In genomic region chr20:45821942-45822341, GRCh38 we compare ENCODE assay signal across 21 cellular contexts. TPM values are rescaled to one million over a fixed set of nuclear protein-coding genes. Genes with fewer than 3 reads are reported as not detected.
DNase-seq lines count a peak whose midpoint lies in the region; ATAC-seq, FAIRE-seq and TF ChIP-seq lines count a peak whose summit lies in the region.
"Had no signal": no experiment of that assay in that cellular context is flagged by ENCODE, and none has a peak within 500 bp of the region (broad histone marks: within the 10 kb centered on the region; RNA-seq: fewer than 3 reads in every experiment).

No MANE protein-coding gene starts in this region.

- H2AFZ ChIP-seq in HepG2 (ENCODE audit: low read length) (no peak overlapping the region), PC-3 (ENCODE audit: low read length) (no peak overlapping the region)

- ATAC-seq in HepG2 = no peak
- ATAC-seq in right lobe of liver = no peak
- peak; percentile 82 for ATAC-seq in left colon
- ATAC-seq in PC-3 = no peak
- ATAC-seq in body of pancreas = no peak

- BruUV-seq in HepG2 (replicated peaks; lab: Mats Ljungman, UMichigan) = no TSS peak
- no TSS peak for BruUV-seq in PC-3 (replicated peaks; lab: Mats Ljungman, UMichigan)

- no peak for FAIRE-seq in HepG2 (lab: Jason Lieb, UNC)
- FAIRE-seq: GM12878, GM18507 had no signal

- no peak for TF ChIP-seq EP300 in HepG2 (IDR thresholded peaks at IDR 0.05; ENCODE audit: low read depth in 2 of 2, low read length in 2 of 2)
- TF ChIP-seq EP300 in HepG2 (CRISPR knock-in tag; IDR thresholded peaks at IDR 0.05; ENCODE audit: borderline replicate concordance) = no peak

- H3K9me3 ChIP-seq in HepG2 (ENCODE audit: low read length) = no peaks in the 10 kb centered on the region
- H3K9me3 ChIP-seq in right lobe of liver = no peaks in the 10 kb centered on the region
- no peaks in the 10 kb centered on the region for H3K9me3 ChIP-seq in PC-3 (ENCODE audit: low read length)
- H3K9me3 ChIP-seq in body of pancreas = no peaks in the 10 kb centered on the region
- H3K9me3 ChIP-seq in MG63 = no peaks in the 10 kb centered on the region
- H3K9me3 ChIP-seq: BLaER1 treated with 17β-estradiol and CSF1 and Interleukin-3, amounts not matched to agents 10 nM and 100 nM; SJSA1 had no signal

- CTCF ChIA-PET in HepG2 (lab: Yijun Ruan, JAX; ENCODE audit: low intra/inter-chr PET ratio, low total read pairs) (no interaction called here), PC-3 (lab: Charles Lee) (interaction anchor here (0.6 to 1.2 kb wide), 2 partner anchors 23 to 42 kb away, joined by 3 to 5 read pairs; no protein-coding TSS in a partner anchor)

- TF ChIP-seq POLR2A in HepG2 (IDR thresholded peaks at IDR 0.05; ENCODE audit: insufficient read depth in 1 of 2, low read depth in 2 of 2, low read length in 2 of 2) = no peak
- TF ChIP-seq POLR2A in right lobe of liver (IDR thresholded peaks at IDR 0.05) = no peak
- TF ChIP-seq POLR2A in body of pancreas (IDR thresholded peaks at IDR 0.05) = no peak

- 6% methylated on average over 2 of the region's 2 CpGs for WGBS in HepG2 (ENCODE audit: low lambda C conversion rate)
- 81% methylated on average over 2 of the region's 2 CpGs for WGBS in right lobe of liver (ENCODE audit: insufficient coverage, low coverage, low lambda C conversion rate, missing lambda C conversion rate)
- 50 to 54% methylated on average over 2 of the region's 2 CpGs for WGBS in body of pancreas, 2 donors

- H3K9ac ChIP-seq in HepG2 (ENCODE audit: insufficient read depth, low read depth, low read length) (no peak overlapping the region), PC-3 (ENCODE audit: low read length) (no peak overlapping the region)
- H3K9ac ChIP-seq: BLaER1 treated with 17β-estradiol and CSF1 and Interleukin-3, amounts not matched to agents 10 nM and 100 nM had no signal

- H3K4me3 ChIP-seq in HepG2 (replicated peaks in 1 of 3; ENCODE audit: insufficient read depth in 1 of 3, low read depth in 2 of 3, low read length in 3 of 3) = no peak overlapping the region
- H3K4me3 ChIP-seq in right lobe of liver = no peak overlapping the region
- H3K4me3 ChIP-seq in PC-3 (ENCODE audit: low read length) = no peak overlapping the region
- H3K4me3 ChIP-seq in body of pancreas = no peak overlapping the region
- H3K4me3 ChIP-seq in MG63 = no peak overlapping the region
- H3K4me3 ChIP-seq: GM12878, SJSA1 had no signal

- H3F3A ChIP-seq in PC-3 (ENCODE audit: low read length, unreplicated experiment) = no peaks in the 10 kb centered on the region

- H3K27ac ChIP-seq in HepG2 (ENCODE audit: extremely low read length, insufficient read depth, low read length) (no peak overlapping the region), right lobe of liver (no peak overlapping the region), PC-3 (ENCODE audit: low read length) (no peak overlapping the region), body of pancreas (no peak overlapping the region)
- H3K27ac ChIP-seq: BLaER1 treated with 17β-estradiol and CSF1 and Interleukin-3, amounts not matched to agents 10 nM and 100 nM; SJSA1 had no signal

- H3K79me2 ChIP-seq in HepG2 (ENCODE audit: insufficient read depth, low read length) (no peaks in the 10 kb centered on the region), PC-3 (ENCODE audit: low read length) (no peaks in the 10 kb centered on the region)

- H4K20me1 ChIP-seq in HepG2 (ENCODE audit: insufficient read depth, low read length) = no peaks in the 10 kb centered on the region
- H4K20me1 ChIP-seq in PC-3 (ENCODE audit: low read length) = peaks cover 1% of the 10 kb centered on the region; the same call in 1 of the 2 replicates

- H3K4me2 ChIP-seq in HepG2 (ENCODE audit: low read depth, low read length) (no peak overlapping the region), PC-3 (ENCODE audit: low read length) (no peak overlapping the region)

- POLR2A ChIA-PET in HepG2 (lab: Yijun Ruan, JAX) (interaction anchor here (0.5 to 1.6 kb wide), 2 partner anchors 59 to 146 kb away, joined by 3 read pairs; partner anchors contain the start of gene ZSWIM1), PC-3 (lab: Charles Lee; ENCODE audit: unreplicated experiment) (no interaction called here)

- H3K9me2 ChIP-seq in PC-3 (replicated peaks; ENCODE audit: low read length) = no peaks in the 10 kb centered on the region

- no peak for TF ChIP-seq CTCF in HepG2 (CRISPR knock-in tag; IDR thresholded peaks at IDR 0.05)
- no peak for TF ChIP-seq CTCF in right lobe of liver (IDR thresholded peaks at IDR 0.05)
- no peak for TF ChIP-seq CTCF in PC-3 (conservative IDR thresholded peaks at IDR 0.05; ENCODE audit: low read depth, low read length)
- TF ChIP-seq CTCF in body of pancreas (IDR thresholded peaks at IDR 0.05) = no peak

- H3K4me1 ChIP-seq in HepG2 (ENCODE audit: insufficient read depth, low read length) = peaks cover 40% of the 10 kb centered on the region
- H3K4me1 ChIP-seq in right lobe of liver = no peaks in the 10 kb centered on the region
- peaks cover 16% of the 10 kb centered on the region; the same call in 1 of the 2 replicates for H3K4me1 ChIP-seq in PC-3 (ENCODE audit: insufficient read depth, low read length)
- peaks cover 18% of the 10 kb centered on the region for H3K4me1 ChIP-seq in body of pancreas

- H3K36me3 ChIP-seq in HepG2 (replicated peaks in 1 of 2; ENCODE audit: control insufficient read depth in 1 of 2, insufficient read depth in 2 of 2, low read length in 2 of 2) (no peaks in the 10 kb centered on the region), right lobe of liver (no peaks in the 10 kb centered on the region), PC-3 (ENCODE audit: low read depth, low read length) (peaks cover 1% of the 10 kb centered on the region), body of pancreas (replicated peaks in 1 of 2; ENCODE audit: insufficient read depth in 1 of 2, low read depth in 2 of 2) (no peaks in the 10 kb centered on the region), MG63 (peaks cover 13% of the 10 kb centered on the region)

- peak; percentile 7 for DNase-seq in NCI-H1105 treated with DMSO at 0.1 percent for 48 hours (lab: John Stamatoyannopoulos, UW)
- DNase-seq in NCI-H1105 (lab: John Stamatoyannopoulos, UW) = no peak
- DNase-seq in HepG2 (ENCODE audit: low spot score) = no peak
- no peak for DNase-seq in right lobe of liver
- DNase-seq in left colon = peak; percentile 42 to 57
- no peak for DNase-seq in PC-3
- DNase-seq in body of pancreas = no peak
- no peak for DNase-seq in MG63
- DNase-seq: 8988T, DMS153, H7, KBM-7, NCI-H1048, NCI-H1930, NCI-H446 treated with DMSO at 0.1 percent for 48 hours, SW 1271 had no signal

- TF ChIP-seq RAD21 in HepG2 (CRISPR knock-in tag; IDR thresholded peaks at IDR 0.05) = no peak

- H3K27me3 ChIP-seq in HepG2 (ENCODE audit: control insufficient read depth in 1 of 2, insufficient read depth in 2 of 2, low read length in 2 of 2) (no peaks in the 10 kb centered on the region), right lobe of liver (peaks cover 0 to 16% of the 10 kb centered on the region in 2 donors), PC-3 (ENCODE audit: low read length) (no peaks in the 10 kb centered on the region), body of pancreas (peaks cover 0 to 17% of the 10 kb centered on the region in 2 donors), MG63 (no peaks in the 10 kb centered on the region)

- in situ Hi-C loops in HepG2 (cut with HindIII; ENCODE audit: extremely low pct_ligation_motif_present, low pct_unique_long_range_greater_than_20kb) = no loop called here

- intact Hi-C loops in HepG2 (cut with micrococcal nuclease; ENCODE audit: unreplicated experiment) = no loop called here
- intact Hi-C loops in right lobe of liver (cut with DNase I) = loop anchor here in 1 of 2 donors (10.0 kb wide), 1 partner anchor 143 kb away; no protein-coding TSS in a partner anchor
- intact Hi-C loops in left colon (cut with DNase I, micrococcal nuclease) = no loop called here
- intact Hi-C loops in PC-3 (cut with micrococcal nuclease) = no loop called here
- intact Hi-C loops in body of pancreas (cut with DNase I) = no loop called here

RNA-seq across cellular contexts. Expression of gene TNNC2, which starts 5.2 kb away (rescaled TPM):
- total RNA-seq in HepG2 (2016; rRNA removed; fragmentation: Illumina TruSeq; extraction: Trizol) (4.7 and 7.1 TPM in 2 replicates), right lobe of liver (1 to 10 TPM in 1 of 6 experiments, under 1 TPM in 2, not detected in 3; 0.37 to 3.5 (median 0.86) TPM), left colon (1 to 10 TPM; 3.9 to 5.1 TPM), PC-3 (2014; rRNA removed) (not detected in 2 replicates), body of pancreas (not detected)
- 1.9 TPM in 2 replicates for total RNA-seq in HepG2 (2016; cell fraction: cytosol; rRNA removed; fragmentation: Illumina TruSeq; extraction: Trizol; ENCODE audit: low read depth)
- total RNA-seq in HepG2 (2016; cell fraction: insoluble cytoplasmic fraction; rRNA removed; fragmentation: Illumina TruSeq; extraction: Trizol) = 3.9 and 7.3 TPM in 2 replicates
- 1.4 and 2.9 TPM in 2 replicates for total RNA-seq in HepG2 (2016; cell fraction: membrane; rRNA removed; fragmentation: Illumina TruSeq; extraction: Trizol)
- 0.78 and 1.0 TPM in 2 replicates for total RNA-seq in HepG2 (2016; cell fraction: nucleus; rRNA removed; fragmentation: Illumina TruSeq; extraction: Trizol)
- polyA plus RNA-seq in HepG2 (2011; rRNA removed) = 1.8 and 2.5 TPM in 2 replicates
- polyA plus RNA-seq in HepG2 (2011; cell fraction: cytosol; rRNA removed) = 4.6 and 5.7 TPM in 2 replicates
- 1.7 and 1.9 TPM in 2 replicates for polyA plus RNA-seq in HepG2 (2011; cell fraction: nucleus; rRNA removed)
- 2.2 and 3.6 TPM in 2 replicates for polyA plus RNA-seq in HepG2 (2012)
- polyA plus RNA-seq in HepG2 (2016; cell fraction: cytosol; fragmentation: Illumina TruSeq; extraction: Trizol; ENCODE audit: low read depth) = 1.7 and 2.4 TPM in 2 replicates
- 8.8 and 10.1 TPM in 2 replicates for polyA plus RNA-seq in HepG2 (2016; cell fraction: insoluble cytoplasmic fraction; fragmentation: Illumina TruSeq; extraction: Trizol; ENCODE audit: low read depth)
- polyA plus RNA-seq in HepG2 (2016; cell fraction: membrane; fragmentation: Illumina TruSeq; extraction: Trizol; ENCODE audit: low read depth) = 1.5 and 1.8 TPM in 2 replicates
- polyA plus RNA-seq in HepG2 (2016; cell fraction: nucleus; fragmentation: Illumina TruSeq; extraction: Trizol; ENCODE audit: insufficient read depth, low read depth) = 3.3 and 3.6 TPM in 2 replicates
- polyA minus RNA-seq in HepG2 (2011; rRNA and poly(A)+ RNA removed; ENCODE audit: low replicate concordance) = 1.7 and 2.9 TPM in 2 replicates
- polyA minus RNA-seq in HepG2 (2011; cell fraction: cytosol; rRNA and poly(A)+ RNA removed) = 1.3 TPM in 1 of 2 replicates, not detected in the other
- 1.3 and 1.7 TPM in 2 replicates for polyA minus RNA-seq in HepG2 (2011; cell fraction: nucleus; rRNA and poly(A)+ RNA removed)
- total RNA-seq in MG63 (2014; rRNA removed; shearing (Covaris generic); ENCODE audit: low replicate concordance) = not detected in 2 replicates
- total RNA-seq: GM12878, HT1080, SJSA1 had no signal

RNA-seq across cellular contexts. Expression of gene UBE2C, which starts 9.5 kb away (rescaled TPM):
- 123 and 139 TPM in 2 replicates for total RNA-seq in HepG2 (2016; rRNA removed; fragmentation: Illumina TruSeq; extraction: Trizol)
- 108 and 125 TPM in 2 replicates for total RNA-seq in HepG2 (2016; cell fraction: cytosol; rRNA removed; fragmentation: Illumina TruSeq; extraction: Trizol; ENCODE audit: low read depth)
- 118 and 139 TPM in 2 replicates for total RNA-seq in HepG2 (2016; cell fraction: insoluble cytoplasmic fraction; rRNA removed; fragmentation: Illumina TruSeq; extraction: Trizol)
- 79.5 and 81.6 TPM in 2 replicates for total RNA-seq in HepG2 (2016; cell fraction: membrane; rRNA removed; fragmentation: Illumina TruSeq; extraction: Trizol)
- total RNA-seq in HepG2 (2016; cell fraction: nucleus; rRNA removed; fragmentation: Illumina TruSeq; extraction: Trizol) = 34.2 and 41.5 TPM in 2 replicates
- polyA plus RNA-seq in HepG2 (2011; rRNA removed) = 58.6 and 100 TPM in 2 replicates
- 63.8 and 96.2 TPM in 2 replicates for polyA plus RNA-seq in HepG2 (2011; cell fraction: cytosol; rRNA removed)
- 29.8 and 37.6 TPM in 2 replicates for polyA plus RNA-seq in HepG2 (2011; cell fraction: nucleus; rRNA removed)
- polyA plus RNA-seq in HepG2 (2012) = 47.4 and 65.0 TPM in 2 replicates
- 79.9 and 83.0 TPM in 2 replicates for polyA plus RNA-seq in HepG2 (2016; cell fraction: cytosol; fragmentation: Illumina TruSeq; extraction: Trizol; ENCODE audit: low read depth)
- polyA plus RNA-seq in HepG2 (2016; cell fraction: insoluble cytoplasmic fraction; fragmentation: Illumina TruSeq; extraction: Trizol; ENCODE audit: low read depth) = 212 and 226 TPM in 2 replicates
- 72.2 and 74.7 TPM in 2 replicates for polyA plus RNA-seq in HepG2 (2016; cell fraction: membrane; fragmentation: Illumina TruSeq; extraction: Trizol; ENCODE audit: low read depth)
- polyA plus RNA-seq in HepG2 (2016; cell fraction: nucleus; fragmentation: Illumina TruSeq; extraction: Trizol; ENCODE audit: insufficient read depth, low read depth) = 105 and 106 TPM in 2 replicates
- 49.8 and 263 TPM in 2 replicates for polyA minus RNA-seq in HepG2 (2011; rRNA and poly(A)+ RNA removed; ENCODE audit: low replicate concordance)
- 28.6 and 38.5 TPM in 2 replicates for polyA minus RNA-seq in HepG2 (2011; cell fraction: cytosol; rRNA and poly(A)+ RNA removed)
- 13.6 and 17.3 TPM in 2 replicates for polyA minus RNA-seq in HepG2 (2011; cell fraction: nucleus; rRNA and poly(A)+ RNA removed)
- 1 to 10 TPM in 4 of 6 experiments, under 1 TPM in 1, not detected in 1; 0.66 to 5.8 (median 3.7) TPM for total RNA-seq in right lobe of liver
- total RNA-seq in left colon = 10 to 100 TPM in 1 of 2 donors, 1 to 10 TPM in 1; 6.8 to 22.3 TPM
- 251 and 304 TPM in 2 replicates for total RNA-seq in PC-3 (2014; rRNA removed)
- total RNA-seq in body of pancreas = not detected
- total RNA-seq in MG63 (2014; rRNA removed; shearing (Covaris generic); ENCODE audit: low replicate concordance) = 69.5 and 72.7 TPM in 2 replicates

RNA-seq across cellular contexts. Expression of gene SNX21, which starts 11.7 kb away (rescaled TPM):
- total RNA-seq in HepG2 (2016; rRNA removed; fragmentation: Illumina TruSeq; extraction: Trizol) (9.3 and 12.8 TPM in 2 replicates), right lobe of liver (10 to 100 TPM in 2 of 6 experiments, 1 to 10 TPM in 4; 3.4 to 21.8 (median 6.8) TPM), left colon (10 to 100 TPM; 14.4 to 15.8 TPM), PC-3 (2014; rRNA removed) (90.1 and 108 TPM in 2 replicates), body of pancreas (10 to 100 TPM; 42.8 to 46.5 TPM)
- total RNA-seq in HepG2 (2016; cell fraction: cytosol; rRNA removed; fragmentation: Illumina TruSeq; extraction: Trizol; ENCODE audit: low read depth) = 3.2 and 4.1 TPM in 2 replicates
- total RNA-seq in HepG2 (2016; cell fraction: insoluble cytoplasmic fraction; rRNA removed; fragmentation: Illumina TruSeq; extraction: Trizol) = 8.3 and 13.1 TPM in 2 replicates
- total RNA-seq in HepG2 (2016; cell fraction: membrane; rRNA removed; fragmentation: Illumina TruSeq; extraction: Trizol) = 8.2 and 11.5 TPM in 2 replicates
- total RNA-seq in HepG2 (2016; cell fraction: nucleus; rRNA removed; fragmentation: Illumina TruSeq; extraction: Trizol) = 8.8 and 9.6 TPM in 2 replicates
- 7.7 and 9.3 TPM in 2 replicates for polyA plus RNA-seq in HepG2 (2011; rRNA removed)
- polyA plus RNA-seq in HepG2 (2011; cell fraction: cytosol; rRNA removed) = 5.3 and 8.0 TPM in 2 replicates
- polyA plus RNA-seq in HepG2 (2011; cell fraction: nucleus; rRNA removed) = 19.8 and 23.5 TPM in 2 replicates
- polyA plus RNA-seq in HepG2 (2012) = 2.8 and 3.5 TPM in 2 replicates
- 3.6 and 3.9 TPM in 2 replicates for polyA plus RNA-seq in HepG2 (2016; cell fraction: cytosol; fragmentation: Illumina TruSeq; extraction: Trizol; ENCODE audit: low read depth)
- polyA plus RNA-seq in HepG2 (2016; cell fraction: insoluble cytoplasmic fraction; fragmentation: Illumina TruSeq; extraction: Trizol; ENCODE audit: low read depth) = 9.9 and 11.5 TPM in 2 replicates
- polyA plus RNA-seq in HepG2 (2016; cell fraction: membrane; fragmentation: Illumina TruSeq; extraction: Trizol; ENCODE audit: low read depth) = 7.4 and 8.6 TPM in 2 replicates
- 12.4 and 16.9 TPM in 2 replicates for polyA plus RNA-seq in HepG2 (2016; cell fraction: nucleus; fragmentation: Illumina TruSeq; extraction: Trizol; ENCODE audit: insufficient read depth, low read depth)
- polyA minus RNA-seq in HepG2 (2011; rRNA and poly(A)+ RNA removed; ENCODE audit: low replicate concordance) = 4.7 and 14.9 TPM in 2 replicates
- 5.2 and 5.3 TPM in 2 replicates for polyA minus RNA-seq in HepG2 (2011; cell fraction: cytosol; rRNA and poly(A)+ RNA removed)
- polyA minus RNA-seq in HepG2 (2011; cell fraction: nucleus; rRNA and poly(A)+ RNA removed) = 13.4 and 17.7 TPM in 2 replicates
- total RNA-seq in MG63 (2014; rRNA removed; shearing (Covaris generic); ENCODE audit: low replicate concordance) = 55.6 and 74.9 TPM in 2 replicates

RNA-seq across cellular contexts. Expression of gene DNTTIP1, which starts 30.2 kb away (rescaled TPM):
- 23.2 and 40.1 TPM in 2 replicates for total RNA-seq in HepG2 (2016; rRNA removed; fragmentation: Illumina TruSeq; extraction: Trizol)
- 7.7 TPM in 2 replicates for total RNA-seq in HepG2 (2016; cell fraction: cytosol; rRNA removed; fragmentation: Illumina TruSeq; extraction: Trizol; ENCODE audit: low read depth)
- total RNA-seq in HepG2 (2016; cell fraction: insoluble cytoplasmic fraction; rRNA removed; fragmentation: Illumina TruSeq; extraction: Trizol) = 24.8 and 38.1 TPM in 2 replicates
- total RNA-seq in HepG2 (2016; cell fraction: membrane; rRNA removed; fragmentation: Illumina TruSeq; extraction: Trizol) = 16.6 and 17.9 TPM in 2 replicates
- 22.3 and 25.4 TPM in 2 replicates for total RNA-seq in HepG2 (2016; cell fraction: nucleus; rRNA removed; fragmentation: Illumina TruSeq; extraction: Trizol)
- polyA plus RNA-seq in HepG2 (2011; rRNA removed) = 56.7 and 56.8 TPM in 2 replicates
- 53.3 and 67.0 TPM in 2 replicates for polyA plus RNA-seq in HepG2 (2011; cell fraction: cytosol; rRNA removed)
- polyA plus RNA-seq in HepG2 (2011; cell fraction: nucleus; rRNA removed) = 32.3 and 33.3 TPM in 2 replicates
- 30.3 and 40.0 TPM in 2 replicates for polyA plus RNA-seq in HepG2 (2012)
- polyA plus RNA-seq in HepG2 (2016; cell fraction: cytosol; fragmentation: Illumina TruSeq; extraction: Trizol; ENCODE audit: low read depth) = 14.1 and 14.5 TPM in 2 replicates
- 67.9 and 72.1 TPM in 2 replicates for polyA plus RNA-seq in HepG2 (2016; cell fraction: insoluble cytoplasmic fraction; fragmentation: Illumina TruSeq; extraction: Trizol; ENCODE audit: low read depth)
- 21.7 and 24.7 TPM in 2 replicates for polyA plus RNA-seq in HepG2 (2016; cell fraction: membrane; fragmentation: Illumina TruSeq; extraction: Trizol; ENCODE audit: low read depth)
- polyA plus RNA-seq in HepG2 (2016; cell fraction: nucleus; fragmentation: Illumina TruSeq; extraction: Trizol; ENCODE audit: insufficient read depth, low read depth) = 53.7 and 62.4 TPM in 2 replicates
- polyA minus RNA-seq in HepG2 (2011; rRNA and poly(A)+ RNA removed; ENCODE audit: low replicate concordance) = 18.2 and 34.1 TPM in 2 replicates
- polyA minus RNA-seq in HepG2 (2011; cell fraction: cytosol; rRNA and poly(A)+ RNA removed) = 20.2 and 22.0 TPM in 2 replicates
- polyA minus RNA-seq in HepG2 (2011; cell fraction: nucleus; rRNA and poly(A)+ RNA removed) = 11.3 and 22.8 TPM in 2 replicates
- total RNA-seq in right lobe of liver = 10 to 100 TPM in 3 of 6 experiments, 1 to 10 TPM in 3; 7.5 to 15.7 (median 11.3) TPM
- 10 to 100 TPM; 50.9 to 60.5 TPM for total RNA-seq in left colon
- total RNA-seq in PC-3 (2014; rRNA removed) = 187 and 194 TPM in 2 replicates
- total RNA-seq in body of pancreas = 10 to 100 TPM; 14.8 to 18.9 TPM
- total RNA-seq in MG63 (2014; rRNA removed; shearing (Covaris generic); ENCODE audit: low replicate concordance) = 50.3 and 70.0 TPM in 2 replicates

RNA-seq across cellular contexts. Expression of gene WFDC3, which starts 30.3 kb away (rescaled TPM):
- 0.40 and 0.58 TPM in 2 replicates for total RNA-seq in HepG2 (2016; rRNA removed; fragmentation: Illumina TruSeq; extraction: Trizol)
- total RNA-seq in HepG2 (2016; cell fraction: cytosol; rRNA removed; fragmentation: Illumina TruSeq; extraction: Trizol; ENCODE audit: low read depth) = not detected in 2 replicates
- total RNA-seq in HepG2 (2016; cell fraction: insoluble cytoplasmic fraction; rRNA removed; fragmentation: Illumina TruSeq; extraction: Trizol) = not detected in 2 replicates
- total RNA-seq in HepG2 (2016; cell fraction: membrane; rRNA removed; fragmentation: Illumina TruSeq; extraction: Trizol) = not detected in 2 replicates
- total RNA-seq in HepG2 (2016; cell fraction: nucleus; rRNA removed; fragmentation: Illumina TruSeq; extraction: Trizol) = not detected in 2 replicates
- 0.33 TPM in 1 of 2 replicates, not detected in the other for polyA plus RNA-seq in HepG2 (2011; rRNA removed)
- polyA plus RNA-seq in HepG2 (2011; cell fraction: cytosol; rRNA removed) = 0.28 and 0.32 TPM in 2 replicates
- polyA plus RNA-seq in HepG2 (2011; cell fraction: nucleus; rRNA removed) = not detected in 2 replicates
- polyA plus RNA-seq in HepG2 (2012) = not detected in 2 replicates
- polyA plus RNA-seq in HepG2 (2016; cell fraction: cytosol; fragmentation: Illumina TruSeq; extraction: Trizol; ENCODE audit: low read depth) = 0.69 TPM in 1 of 2 replicates, not detected in the other
- 0.67 TPM in 1 of 2 replicates, not detected in the other for polyA plus RNA-seq in HepG2 (2016; cell fraction: insoluble cytoplasmic fraction; fragmentation: Illumina TruSeq; extraction: Trizol; ENCODE audit: low read depth)
- 0.76 TPM in 1 of 2 replicates, not detected in the other for polyA plus RNA-seq in HepG2 (2016; cell fraction: membrane; fragmentation: Illumina TruSeq; extraction: Trizol; ENCODE audit: low read depth)
- polyA plus RNA-seq in HepG2 (2016; cell fraction: nucleus; fragmentation: Illumina TruSeq; extraction: Trizol; ENCODE audit: insufficient read depth, low read depth) = not detected in 2 replicates
- polyA minus RNA-seq in HepG2 (2011; rRNA and poly(A)+ RNA removed; ENCODE audit: low replicate concordance) = not detected in 2 replicates
- polyA minus RNA-seq in HepG2 (2011; cell fraction: cytosol; rRNA and poly(A)+ RNA removed) = not detected in 2 replicates
- polyA minus RNA-seq in HepG2 (2011; cell fraction: nucleus; rRNA and poly(A)+ RNA removed) = 1.0 TPM in 1 of 2 replicates, not detected in the other
- total RNA-seq in right lobe of liver = under 1 TPM in 2 of 6 experiments, not detected in 4; 0.49 to 0.73 TPM
- 1 to 10 TPM; 2.3 to 9.8 TPM for total RNA-seq in left colon
- total RNA-seq in PC-3 (2014; rRNA removed) = 3.0 and 6.0 TPM in 2 replicates
- total RNA-seq in body of pancreas = not detected
- 0.59 TPM in 1 of 2 replicates, not detected in the other for total RNA-seq in MG63 (2014; rRNA removed; shearing (Covaris generic); ENCODE audit: low replicate concordance)
- total RNA-seq: GM12878, H7, SJSA1 had no signal

Comparison
In these comparisons a context has a peak if more than half of its experiments do, and no peak if none do; other contexts are left out.
1. DNase-seq: peak in NCI-H1105 treated with DMSO at 0.1 percent for 48 hours (single experiment) and left colon (2 of 2); none in NCI-H1105 (single experiment), HepG2 (single experiment), right lobe of liver (0 of 3), PC-3 (single experiment), body of pancreas (0 of 4) and MG63 (single experiment).